In the genomic region with DNA sequence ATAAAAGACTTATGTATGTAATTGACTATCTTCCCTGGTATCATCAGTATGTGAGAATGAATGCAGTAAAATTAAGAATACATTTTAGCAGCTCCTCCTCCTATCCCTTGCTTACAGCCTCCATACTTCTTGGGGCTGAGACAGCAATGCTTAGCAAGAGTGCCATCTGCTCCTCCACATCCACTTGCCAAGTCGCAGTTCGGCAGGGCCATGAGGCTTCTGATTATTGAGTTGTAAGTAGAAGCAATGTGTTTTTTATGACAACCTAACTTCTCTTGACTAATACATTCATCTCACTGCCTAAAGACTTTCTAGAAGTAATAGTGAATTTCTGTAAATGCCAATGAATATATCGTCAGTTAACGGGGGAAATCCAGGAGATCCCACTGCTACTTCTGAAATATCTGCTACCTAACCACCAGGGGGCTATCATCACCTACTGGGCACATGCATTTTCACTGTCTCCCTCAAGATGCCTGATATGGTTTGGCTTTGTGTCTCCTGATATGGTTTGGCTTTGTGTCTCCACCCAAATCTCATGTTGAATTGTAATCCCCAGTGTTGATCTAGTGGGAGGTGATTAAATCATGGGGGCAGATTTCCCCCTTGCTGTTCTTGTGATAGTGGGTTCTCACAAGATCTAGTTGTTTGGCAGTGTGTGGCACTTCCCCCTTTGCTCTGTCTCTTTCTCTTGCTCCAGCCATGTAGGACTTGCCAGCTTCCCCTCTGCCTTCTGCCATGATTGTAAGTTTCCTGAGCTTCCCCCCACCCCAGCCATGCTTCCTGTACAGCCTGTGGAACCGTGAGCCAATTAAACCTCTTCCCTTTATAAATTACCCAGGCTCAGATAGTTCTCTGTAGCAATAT, we compare ENCODE assay signal across 9 cellular contexts. TPM values are rescaled to one million over a fixed set of nuclear protein-coding genes. Genes with fewer than 3 reads are reported as not detected.
DNase-seq lines count a peak whose midpoint lies in the region; ATAC-seq and TF ChIP-seq lines count a peak whose summit lies in the region.
"Had no signal": no experiment of that assay in that cellular context is flagged by ENCODE, and none has a peak within 500 bp of the region (broad histone marks: within the 10 kb centered on the region; RNA-seq: fewer than 3 reads in every experiment).

No MANE protein-coding gene starts in this region.

- H3K14ac ChIP-seq in mesenchymal stem cell (ENCODE audit: low read length in 2 of 2), result no peak overlapping the region

- no peak overlapping the region for H2BK5ac ChIP-seq in mesenchymal stem cell (ENCODE audit: low read depth, low read length, poor library complexity, severe bottlenecking)

- no CpG with 5 or more reads among the region's 5 CpGs for WGBS in mesenchymal stem cell

- H3K4me3 ChIP-seq in fibroblast of villous mesenchyme (ENCODE audit: low read depth, low read length) (no peak overlapping the region), mesenchymal stem cell (ENCODE audit: insufficient read depth in 1 of 2, low read depth in 1 of 2, low read length in 2 of 2) (no peak overlapping the region)

- no peak overlapping the region for H3K4me2 ChIP-seq in mesenchymal stem cell (ENCODE audit: low read length, poor library complexity, severe bottlenecking)

- H3K4ac ChIP-seq in mesenchymal stem cell (ENCODE audit: low read depth in 1 of 2, low read length in 2 of 2), result no peak overlapping the region

- H3K18ac ChIP-seq in mesenchymal stem cell (ENCODE audit: low read depth in 1 of 2, low read length in 2 of 2), result no peak overlapping the region

- H2BK12ac ChIP-seq in mesenchymal stem cell (ENCODE audit: low read length in 2 of 2), result no peak overlapping the region

- H3K23ac ChIP-seq in mesenchymal stem cell (ENCODE audit: low read length in 2 of 2), result no peak overlapping the region

- H2BK15ac ChIP-seq in mesenchymal stem cell (ENCODE audit: low read depth, poor library complexity, severe bottlenecking), result no peak overlapping the region

- ATAC-seq in GM21576 (IDR thresholded peaks at IDR 0.05; ENCODE audit: unreplicated experiment) (peak; percentile 73), HG03469 (IDR thresholded peaks at IDR 0.05; ENCODE audit: unreplicated experiment) (no peak)

- no peak overlapping the region for H2AK5ac ChIP-seq in mesenchymal stem cell (ENCODE audit: low read length, severe bottlenecking)

- no peak overlapping the region for H4K91ac ChIP-seq in mesenchymal stem cell (ENCODE audit: low read length)

- H3K27ac ChIP-seq in mesenchymal stem cell (ENCODE audit: low read length, poor library complexity, severe bottlenecking), result no peak overlapping the region

- no peak overlapping the region for H3K9ac ChIP-seq in mesenchymal stem cell (ENCODE audit: low read length)

- no peak overlapping the region for H4K8ac ChIP-seq in mesenchymal stem cell (ENCODE audit: low read length)

- no peaks in the 10 kb centered on the region for H3K9me3 ChIP-seq in mesenchymal stem cell (ENCODE audit: control insufficient read depth, low read length)

- no peak overlapping the region for H2BK120ac ChIP-seq in mesenchymal stem cell (ENCODE audit: low read depth, low read length)

- no peak overlapping the region for H2AFZ ChIP-seq in mesenchymal stem cell (ENCODE audit: low read depth, low read length)

- DNase-seq in GDM1 (lab: John Stamatoyannopoulos, UW) (peak; percentile 40), NCI-H82 (lab: John Stamatoyannopoulos, UW) (peak; percentile 58), fibroblast of villous mesenchyme (ENCODE audit: low read depth) (no peak), cerebellar cortex (ENCODE audit: low spot score) (no peak), NCI-H1417 (lab: John Stamatoyannopoulos, UW) (no peak), mesenchymal stem cell (no peak)
- DNase-seq: activated B cell treated with CpG ODN at 0.5 μM for 24 hours had no signal

- no peaks in the 10 kb centered on the region for H3K4me1 ChIP-seq in mesenchymal stem cell (ENCODE audit: control insufficient read depth, insufficient read depth, low read depth, low read length)

- no peaks in the 10 kb centered on the region for H3K27me3 ChIP-seq in mesenchymal stem cell (ENCODE audit: control insufficient read depth in 1 of 2, insufficient read depth in 1 of 2, low read length in 2 of 2)

- peak; percentile 39 for TF ChIP-seq CTCF in fibroblast of villous mesenchyme (IDR thresholded peaks at IDR 0.05; ENCODE audit: insufficient read depth, low read depth, low read length)

- no peaks in the 10 kb centered on the region for H3K36me3 ChIP-seq in mesenchymal stem cell (ENCODE audit: control insufficient read depth in 1 of 2, insufficient read depth in 2 of 2, low read depth in 1 of 2, low read length in 2 of 2)

- H3K79me1 ChIP-seq in mesenchymal stem cell (replicated peaks; ENCODE audit: low read length, poor library complexity, severe bottlenecking), result no peaks in the 10 kb centered on the region

RNA-seq across cellular contexts. Expression of a gene that starts 59.6 kb away (rescaled TPM):
- 22.5 and 30.7 TPM in 2 replicates for total RNA-seq in fibroblast of villous mesenchyme
- 37.3 TPM for polyA plus RNA-seq in mesenchymal stem cell (2013, experiment 1 of 2)
- polyA plus RNA-seq in mesenchymal stem cell (2013, experiment 2 of 2), result 40.0 TPM

Comparison
In these comparisons a context has a peak if more than half of its experiments do, and no peak if none do; other contexts are left out.
1. DNase-seq: peak in GDM1 (single experiment) and NCI-H82 (single experiment); none in fibroblast of villous mesenchyme (single experiment), cerebellar cortex (single experiment), NCI-H1417 (0 of 3) and mesenchymal stem cell (single experiment).